ENCODE assay signal across 26 cellular contexts in the genomic region with DNA sequence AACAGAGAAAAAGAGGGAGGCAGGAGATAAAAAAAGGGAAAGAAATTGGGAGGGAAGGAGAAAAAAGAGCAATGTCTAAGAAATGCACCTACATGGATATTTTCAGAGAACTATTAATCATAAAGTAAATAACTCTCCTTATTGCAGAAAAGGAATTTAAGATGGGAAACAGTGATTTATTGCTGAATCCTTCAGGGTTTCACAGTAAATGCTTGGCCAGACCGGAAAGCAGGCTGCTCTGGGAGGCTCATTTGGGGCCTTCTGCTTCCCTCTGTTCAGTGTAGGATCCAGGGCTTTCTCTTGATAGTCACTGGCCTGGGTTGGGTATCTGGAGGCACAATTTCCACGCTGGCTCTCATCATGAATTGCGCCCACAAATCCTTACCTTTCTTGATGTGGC.
DNase-seq lines count a peak whose midpoint lies in the region; ATAC-seq and TF ChIP-seq lines count a peak whose summit lies in the region.
"Had no signal": no experiment of that assay in that cellular context is flagged by ENCODE, and none has a peak within 500 bp of the region (broad histone marks: within the 10 kb centered on the region; RNA-seq: fewer than 3 reads in every experiment).

No MANE protein-coding gene starts in this region.

- TF ChIP-seq POLR2A in testis (IDR thresholded peaks at IDR 0.05), result no peak

- TF ChIP-seq CTCF in ascending aorta (IDR thresholded peaks at IDR 0.05) (no peak), testis (IDR thresholded peaks at IDR 0.05) (no peak), WERI-Rb-1 (IDR thresholded peaks at IDR 0.05; ENCODE audit: low read depth, low read length) (no peak)

- H3K36me3 ChIP-seq in ascending aorta, result no peaks in the 10 kb centered on the region
- H3K36me3 ChIP-seq in testis (ENCODE audit: low read depth, missing control alignments), result no peaks in the 10 kb centered on the region
- no peaks in the 10 kb centered on the region for H3K36me3 ChIP-seq in WERI-Rb-1
- H3K36me3 ChIP-seq: Peyer's patch had no signal

- peak; percentile 12 for DNase-seq in M059J (ENCODE audit: low read depth)
- DNase-seq in ascending aorta (ENCODE audit: low spot score in 2 of 2), result no peak
- DNase-seq in kidney glomerular epithelial cell (lab: John Stamatoyannopoulos, UW), result peak; percentile 0
- no peak for DNase-seq in testis
- no peak for DNase-seq in WERI-Rb-1
- DNase-seq: Caco-2; CD8-positive, alpha-beta T cell; GF-D8; GM23248; H9; HFFc6; Kasumi-1; MV-4-11; NCI-H1105; NCI-H1436 treated with DMSO at 0.1 percent for 48 hours; NCI-H2029; NCI-H446 treated with DMSO at 0.1 percent for 48 hours; NCI-H526; Peyer's patch; SIG-M5 had no signal

- H3K27ac ChIP-seq in ascending aorta (peak overlapping the region; percentile 46 to 74), testis (no peak overlapping the region), WERI-Rb-1 (no peak overlapping the region)
- H3K27ac ChIP-seq: C4-2B, GM23248, Peyer's patch, SK-N-MC had no signal

- ATAC-seq in GM21526 (IDR thresholded peaks at IDR 0.05; ENCODE audit: low FRiP score, unreplicated experiment) (no peak), GM18907 (IDR thresholded peaks at IDR 0.05; ENCODE audit: unreplicated experiment) (no peak)
- ATAC-seq: CD8-positive, alpha-beta T cell; HepG2; K562 had no signal

- H3K9me3 ChIP-seq in ascending aorta (no peaks in the 10 kb centered on the region), testis (no peaks in the 10 kb centered on the region), WERI-Rb-1 (ENCODE audit: severe bottlenecking) (no peaks in the 10 kb centered on the region)
- H3K9me3 ChIP-seq: Caco-2, Peyer's patch had no signal

- H3K27me3 ChIP-seq in ascending aorta (no peaks in the 10 kb centered on the region), testis (no peaks in the 10 kb centered on the region), WERI-Rb-1 (ENCODE audit: insufficient read depth, low read depth, severe bottlenecking) (no peaks in the 10 kb centered on the region)
- H3K27me3 ChIP-seq: Peyer's patch had no signal

- H3K4me1 ChIP-seq in ascending aorta (peaks cover 0 to 25% of the 10 kb centered on the region in 2 donors), testis (peaks cover 3% of the 10 kb centered on the region)
- H3K4me1 ChIP-seq: Caco-2, Peyer's patch had no signal

- intact Hi-C loops in ascending aorta (cut with DNase I), result loop anchor here (5.0 kb wide), 1 partner anchor 35 kb away; no protein-coding TSS in a partner anchor
- intact Hi-C loops in testis (cut with DNase I; ENCODE audit: low total_unique reads), result no loop called here

- 74 to 89% methylated on average over 3 of the region's 3 CpGs for WGBS in testis, 2 donors

- H3K4me3 ChIP-seq in ascending aorta, result no peak overlapping the region
- H3K4me3 ChIP-seq in testis, result no peak overlapping the region
- no peak overlapping the region for H3K4me3 ChIP-seq in WERI-Rb-1 (ENCODE audit: low read depth, low read length)
- H3K4me3 ChIP-seq: GM23248, K562, Peyer's patch, SK-N-MC had no signal

Comparison
In these comparisons a context has a peak if more than half of its experiments do, and no peak if none do; other contexts are left out.
1. DNase-seq: peak in M059J (single experiment) and kidney glomerular epithelial cell (single experiment); none in ascending aorta (0 of 2), testis (single experiment) and WERI-Rb-1 (single experiment).
2. H3K27ac ChIP-seq: peak in ascending aorta (2 of 2); none in testis (0 of 2) and WERI-Rb-1 (single experiment).